Comparison of ENCODE assay signal across 8 cellular contexts in genomic region chr9:127224178-127224882, GRCh38. TPM values are rescaled to one million over a fixed set of nuclear protein-coding genes. Genes with fewer than 3 reads are reported as not detected.
A peak's percentile ranks its signal among the peaks of the same experiment; 100 is the strongest.
DNase-seq lines count a peak whose midpoint lies in the region; ATAC-seq and TF ChIP-seq lines count a peak whose summit lies in the region.

No MANE protein-coding gene starts in this region.

- H3K9me3 ChIP-seq in BE2C: no peaks in the 10 kb centered on the region

- no peaks in the 10 kb centered on the region for H3K36me3 ChIP-seq in BE2C

- DNase-seq in BE2C (peak; percentile 98), GM19240 (ENCODE audit: insufficient read length, low spot score) (peak; percentile 89), NCI-H748 (lab: John Stamatoyannopoulos, UW; ENCODE audit: unreplicated experiment) (peak; percentile 95), lung microvascular endothelial cell (ENCODE audit: low read depth in 2 of 2) (peak; percentile 72 to 92)
- peak; percentile 94 for DNase-seq in activated CD8-positive, alpha-beta memory T cell treated with anti-CD3 and anti-CD28 coated beads for 24 hours
- DNase-seq in effector CD4-positive, alpha-beta T cell: peak; percentile 80
- DNase-seq in stimulated activated CD4-positive, alpha-beta T cell treated with anti-CD3 and anti-CD28 coated beads, TNF-alpha, amount 100 ng/mL, for 1 hour (ENCODE audit: low read depth in 3 of 3, low spot score in 1 of 3): peak; percentile 60 to 84 (median 68)

- ATAC-seq in HG03457 (IDR thresholded peaks at IDR 0.05; ENCODE audit: unreplicated experiment): peak; percentile 43

- no peaks in the 10 kb centered on the region for H3K27me3 ChIP-seq in BE2C

- peaks cover 3% of the 10 kb centered on the region for H3K4me1 ChIP-seq in BE2C

- TF ChIP-seq CTCF in BE2C (IDR thresholded peaks at IDR 0.05; ENCODE audit: low read depth, low read length): peak; percentile 45

- H3K4me3 ChIP-seq in BE2C (ENCODE audit: low read depth, low read length): peak overlapping the region; percentile 69

RNA-seq across cellular contexts. Expression of gene GARNL3, which starts 40.2 kb away (rescaled TPM):
- 6.8 TPM for polyA plus RNA-seq in BE2C (2012; ENCODE audit: insufficient read depth, insufficient read length, low read depth)
- total RNA-seq in lung microvascular endothelial cell: 2.4 and 2.6 TPM in 2 replicates

Comparison
In these comparisons a context has a peak if more than half of its experiments do, and no peak if none do; other contexts are left out.
1. Peak in every context shown above with its lines: DNase-seq, ATAC-seq and H3K4me3 ChIP-seq.